9 cellular contexts compared by ENCODE assay signal in genomic region chr5:126443374-126443851, GRCh38. TPM values are rescaled to one million over a fixed set of nuclear protein-coding genes. Genes with fewer than 3 reads are reported as not detected.
DNase-seq lines count a peak whose midpoint lies in the region; ATAC-seq, FAIRE-seq and TF ChIP-seq lines count a peak whose summit lies in the region.
"Had no signal": no experiment of that assay in that cellular context is flagged by ENCODE, and none has a peak within 500 bp of the region (broad histone marks: within the 10 kb centered on the region; RNA-seq: fewer than 3 reads in every experiment).

No MANE protein-coding gene starts in this region.

- no peak overlapping the region for H3K27ac ChIP-seq in suprapubic skin
- H3K27ac ChIP-seq in small intestine (ENCODE audit: low read depth in 1 of 2, low read length in 1 of 2), result no peak overlapping the region

- H3K9me3 Mint-ChIP-seq in activated naive CD8-positive, alpha-beta T cell treated with anti-CD3 and anti-CD28 coated beads for 36 hours, result peaks cover 12% of the 10 kb centered on the region

- H3K36me3 ChIP-seq in suprapubic skin (no peaks in the 10 kb centered on the region), small intestine (ENCODE audit: control insufficient read depth in 2 of 2, insufficient read depth in 2 of 2, low read length in 2 of 2) (peaks cover 0 to 2% of the 10 kb centered on the region in 2 donors)

- H3K4me1 ChIP-seq in suprapubic skin (peaks cover 6% of the 10 kb centered on the region), small intestine (ENCODE audit: control insufficient read depth in 2 of 2, insufficient read depth in 1 of 2, low read depth in 1 of 2, low read length in 1 of 2) (peaks cover 2 to 9% of the 10 kb centered on the region in 2 donors)

- no peak for TF ChIP-seq EP300 in suprapubic skin (IDR thresholded peaks at IDR 0.05)

- intact Hi-C loops in left cardiac atrium (cut with DNase I), result no loop called here

- peaks cover 62% of the 10 kb centered on the region for H3K4me1 Mint-ChIP-seq in activated naive CD8-positive, alpha-beta T cell treated with anti-CD3 and anti-CD28 coated beads for 36 hours

- H3K9me3 ChIP-seq in suprapubic skin, result no peaks in the 10 kb centered on the region
- no peaks in the 10 kb centered on the region for H3K9me3 ChIP-seq in small intestine (ENCODE audit: control insufficient read depth, low read depth)

- H3K27me3 ChIP-seq in suprapubic skin (no peaks in the 10 kb centered on the region), small intestine (ENCODE audit: control insufficient read depth in 2 of 2, insufficient read depth in 2 of 2, low read length in 2 of 2) (no peaks in the 10 kb centered on the region)

- no peak overlapping the region for H3K4me3 Mint-ChIP-seq in activated naive CD8-positive, alpha-beta T cell treated with anti-CD3 and anti-CD28 coated beads for 36 hours

- H3K4me3 ChIP-seq in suprapubic skin (no peak overlapping the region), small intestine (ENCODE audit: low read depth in 1 of 2, low read length in 2 of 2) (no peak overlapping the region), foreskin fibroblast (ENCODE audit: low read depth in 1 of 2, low read length in 2 of 2) (no peak overlapping the region)

- TF ChIP-seq POLR2A in suprapubic skin (IDR thresholded peaks at IDR 0.05), result no peak

- FAIRE-seq in small intestine (lab: Jason Lieb, UNC), result no peak

- peaks cover 40% of the 10 kb centered on the region for H3K36me3 Mint-ChIP-seq in activated naive CD8-positive, alpha-beta T cell treated with anti-CD3 and anti-CD28 coated beads for 36 hours

- no peaks in the 10 kb centered on the region for H3K27me3 Mint-ChIP-seq in activated naive CD8-positive, alpha-beta T cell treated with anti-CD3 and anti-CD28 coated beads for 36 hours

- DNase-seq in ELF-1 (ENCODE audit: low read depth, low spot score) (peak; percentile 58), suprapubic skin (ENCODE audit: low spot score in 2 of 2) (no peak), left cardiac atrium (no peak), small intestine (no peak), foreskin fibroblast (no peak)
- no peak for DNase-seq in activated naive CD8-positive, alpha-beta T cell treated with anti-CD3 and anti-CD28 coated beads for 36 hours
- DNase-seq: DMS53 had no signal

- WGBS in suprapubic skin, result 88% methylated on average over 2 of the region's 2 CpGs
- 95 to 100% (median 97%) methylated on average over 2 of the region's 2 CpGs for WGBS in small intestine, 3 donors

- ATAC-seq in GM19351 (IDR thresholded peaks at IDR 0.05; ENCODE audit: unreplicated experiment), result peak; percentile 85
- ATAC-seq in HG03045 (IDR thresholded peaks at IDR 0.05; ENCODE audit: unreplicated experiment), result peak; percentile 89
- no peak for ATAC-seq in left cardiac atrium

- peak overlapping the region; percentile 77 for H3K27ac Mint-ChIP-seq in activated naive CD8-positive, alpha-beta T cell treated with anti-CD3 and anti-CD28 coated beads for 36 hours

- TF ChIP-seq CTCF in suprapubic skin (IDR thresholded peaks at IDR 0.05) (no peak), foreskin fibroblast (IDR thresholded peaks at IDR 0.05; ENCODE audit: low read depth, low read length) (no peak)

RNA-seq across cellular contexts. Expression of gene GRAMD2B, which starts 20.2 kb away (rescaled TPM):
- 1 to 10 TPM; 7.4 to 7.7 TPM for total RNA-seq in activated naive CD8-positive, alpha-beta T cell treated with anti-CD3 and anti-CD28 coated beads for 36 hours
- total RNA-seq in suprapubic skin, result 10 to 100 TPM; 43.9 to 85.0 (median 52.3) TPM
- 10 to 100 TPM; 20.8 to 32.7 TPM for total RNA-seq in left cardiac atrium
- polyA plus RNA-seq in small intestine, result 10 to 100 TPM; 13.7 to 24.4 (median 16.5) TPM

Comparison
In these comparisons a context has a peak if more than half of its experiments do, and no peak if none do; other contexts are left out.
1. ATAC-seq: peak in GM19351 (single experiment) and HG03045 (single experiment); none in left cardiac atrium (0 of 2).